Comparison of ENCODE assay signal across 1 cellular context in genomic region chr7:99311702-99312101, GRCh38.
TF ChIP-seq lines count a peak whose summit lies in the region.

No MANE protein-coding gene starts in this region.

TF ChIP-seq in A549, 52 proteins besides CTCF, POLR2A, EP300 and RAD21 (continued from another document):
- TF ChIP-seq, protein P1, sequence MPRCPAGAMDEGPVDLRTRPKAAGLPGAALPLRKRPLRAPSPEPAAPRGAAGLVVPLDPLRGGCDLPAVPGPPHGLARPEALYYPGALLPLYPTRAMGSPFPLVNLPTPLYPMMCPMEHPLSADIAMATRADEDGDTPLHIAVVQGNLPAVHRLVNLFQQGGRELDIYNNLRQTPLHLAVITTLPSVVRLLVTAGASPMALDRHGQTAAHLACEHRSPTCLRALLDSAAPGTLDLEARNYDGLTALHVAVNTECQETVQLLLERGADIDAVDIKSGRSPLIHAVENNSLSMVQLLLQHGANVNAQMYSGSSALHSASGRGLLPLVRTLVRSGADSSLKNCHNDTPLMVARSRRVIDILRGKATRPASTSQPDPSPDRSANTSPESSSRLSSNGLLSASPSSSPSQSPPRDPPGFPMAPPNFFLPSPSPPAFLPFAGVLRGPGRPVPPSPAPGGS (IDR thresholded peaks at IDR 0.05): no peak
- TF ChIP-seq RNF2 (IDR thresholded peaks at IDR 0.05; ENCODE audit: borderline replicate concordance, low read depth): no peak
- TF ChIP-seq TP53 (CRISPR knock-in tag; IDR thresholded peaks at IDR 0.05): no peak
- TF ChIP-seq TFCP2L1 (CRISPR knock-in tag; IDR thresholded peaks at IDR 0.05): no peak
- no peak for TF ChIP-seq KDM1A (IDR thresholded peaks at IDR 0.05; ENCODE audit: low read depth)
- TF ChIP-seq POLR2AphosphoS2 (conservative IDR thresholded peaks at IDR 0.05; ENCODE audit: low read length): no peak
- no peak for TF ChIP-seq RFX5 (IDR thresholded peaks at IDR 0.05)
- no peak for TF ChIP-seq HEYL (CRISPR knock-in tag; IDR thresholded peaks at IDR 0.05)
- no peak for TF ChIP-seq FOSL2 (IDR thresholded peaks at IDR 0.05)
- no peak for TF ChIP-seq FOSL2 (CRISPR knock-in tag; IDR thresholded peaks at IDR 0.05)
